ENCODE assay signal across 8 cellular contexts in the genomic region with DNA sequence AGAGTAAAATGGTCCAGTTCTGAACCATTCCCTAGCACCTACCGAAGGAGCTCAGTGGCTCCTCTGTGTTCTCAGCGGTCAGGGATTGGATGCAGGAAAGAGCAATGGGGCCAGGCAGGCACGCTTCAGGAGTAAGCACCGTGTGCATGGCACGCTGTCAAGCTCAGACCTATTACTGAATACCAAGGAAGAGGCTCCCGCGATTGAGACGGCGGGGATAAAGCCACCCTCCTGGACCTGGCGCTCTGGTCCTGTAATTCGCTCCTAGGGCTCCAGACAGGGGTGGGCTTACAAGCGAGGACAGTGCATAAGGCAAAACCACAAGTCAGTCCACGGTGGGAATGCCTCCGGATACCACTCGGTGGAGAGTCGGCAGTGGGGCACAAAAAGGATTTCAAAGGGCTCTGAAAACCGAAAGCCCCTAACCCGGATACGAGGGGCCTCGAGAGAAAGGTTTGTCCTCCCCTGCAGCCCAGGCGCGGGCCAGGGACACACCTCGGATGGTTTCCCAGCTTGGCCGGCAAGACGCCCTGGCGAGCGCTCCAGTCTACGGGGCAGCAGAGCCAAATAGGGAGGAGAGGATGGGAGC. TPM values are rescaled to one million over a fixed set of nuclear protein-coding genes. Genes with fewer than 3 reads are reported as not detected.
A peak's percentile ranks its signal among the peaks of the same experiment; 100 is the strongest.
DNase-seq lines count a peak whose midpoint lies in the region; ATAC-seq and TF ChIP-seq lines count a peak whose summit lies in the region.

No MANE protein-coding gene starts in this region.

- H3K4me3 ChIP-seq in GM23248 = peak overlapping the region; percentile 95
- peak overlapping the region; percentile 77 for H3K4me3 ChIP-seq in PC-3 (ENCODE audit: low read length)
- peak overlapping the region; percentile 87 for H3K4me3 ChIP-seq in brain microvascular endothelial cell (ENCODE audit: low read depth, low read length)
- peak overlapping the region; percentile 93 for H3K4me3 ChIP-seq in iPS-18a (ENCODE audit: low read length)
- peak overlapping the region; percentile 65 to 83 (median 80) for H3K4me3 ChIP-seq in sigmoid colon

- POLR2A ChIA-PET in PC-3 (lab: Charles Lee; ENCODE audit: unreplicated experiment) = interaction anchor here (0.6 kb wide), 1 partner anchor 235 kb away, joined by 3 read pairs; no protein-coding TSS in a partner anchor

- H3K36me3 Mint-ChIP-seq in CD14-positive monocyte = peaks cover 0 to 3% of the 10 kb centered on the region in 2 donors

- WGBS in GM23248 (ENCODE audit: low coverage in 1 of 2, low lambda C conversion rate in 2 of 2, missing lambda C conversion rate in 2 of 2), 2 experiments = 2 to 3% methylated on average over 22 to 28 of the region's 28 CpGs
- 21 to 26% methylated on average over 28 of the region's 28 CpGs for WGBS in sigmoid colon, 2 donors

- H3K27ac Mint-ChIP-seq in CD14-positive monocyte = peak overlapping the region in 1 of 7 donors; percentile 76

- peak overlapping the region; percentile 77 for H3K4me2 ChIP-seq in GM23248 (ENCODE audit: unreplicated experiment)
- peak overlapping the region; percentile 89 for H3K4me2 ChIP-seq in PC-3 (ENCODE audit: low read length)

- H3K4me1 ChIP-seq in GM23248 (ENCODE audit: insufficient read depth) (peaks cover 4% of the 10 kb centered on the region; the same call in 1 of the 2 replicates), PC-3 (ENCODE audit: insufficient read depth, low read length) (peaks cover 27% of the 10 kb centered on the region), iPS-18a (ENCODE audit: control insufficient read depth, low read depth, low read length) (peaks cover 5% of the 10 kb centered on the region), sigmoid colon (peaks cover 0 to 38% (median 20%) of the 10 kb centered on the region in 4 donors)

- no TSS peak for BruUV-seq in PC-3 (replicated peaks; lab: Mats Ljungman, UMichigan)

- H3K9ac ChIP-seq in GM23248 (peak overlapping the region; percentile 88), PC-3 (ENCODE audit: low read length) (peak overlapping the region; percentile 55), iPS-18a (ENCODE audit: low read length) (peak overlapping the region; percentile 85)

- intact Hi-C loops in CD14-positive monocyte (cut with micrococcal nuclease) = no loop called here
- intact Hi-C loops in PC-3 (cut with micrococcal nuclease) = no loop called here
- intact Hi-C loops in sigmoid colon (cut with DNase I) = loop anchor here (1.0 kb wide), 1 partner anchor 35 kb away; a partner anchor contains a TSS

- no peaks in the 10 kb centered on the region for H3K9me2 ChIP-seq in GM23248 (ENCODE audit: insufficient read depth)
- H3K9me2 ChIP-seq in PC-3 (replicated peaks; ENCODE audit: low read length) = no peaks in the 10 kb centered on the region

- H3K27ac ChIP-seq in GM23248 = peak overlapping the region; percentile 78
- H3K27ac ChIP-seq in PC-3 (ENCODE audit: low read length) = no peak overlapping the region
- H3K27ac ChIP-seq in brain microvascular endothelial cell = no peak overlapping the region
- H3K27ac ChIP-seq in iPS-18a (ENCODE audit: low read length) = no peak overlapping the region
- peak overlapping the region; percentile 93 to 98 (median 94) for H3K27ac ChIP-seq in sigmoid colon

- H3K36me3 ChIP-seq in GM23248 (ENCODE audit: low read depth) (no peaks in the 10 kb centered on the region), PC-3 (ENCODE audit: low read depth, low read length) (no peaks in the 10 kb centered on the region), brain microvascular endothelial cell (replicated peaks) (no peaks in the 10 kb centered on the region), iPS-18a (ENCODE audit: control insufficient read depth, low read depth, low read length) (no peaks in the 10 kb centered on the region), sigmoid colon (peaks cover 0 to 5% (median 0%) of the 10 kb centered on the region in 4 donors)

- no peaks in the 10 kb centered on the region for H4K20me1 ChIP-seq in GM23248 (ENCODE audit: insufficient read depth)
- H4K20me1 ChIP-seq in PC-3 (ENCODE audit: low read length) = no peaks in the 10 kb centered on the region

- in situ Hi-C loops in GM23248 (cut with MboI) = loop anchor here (25.0 kb wide), 1 partner anchor 893 kb away; a partner anchor contains a TSS
- in situ Hi-C loops in brain microvascular endothelial cell (cut with HindIII; ENCODE audit: low pct_ligation_motif_present, low sequenced_read_pairs) = no loop called here

- DNase-seq in CD14-positive monocyte (ENCODE audit: low spot score) (peak; percentile 39), GM23248 (peak; percentile 68), PC-3 (peak; percentile 31), brain microvascular endothelial cell (no peak), sigmoid colon (peak; percentile 91)
- DNase-seq in stimulated activated naive CD4-positive, alpha-beta T cell treated with Interleukin-2 at 50 U/mL for 16 hours (lab: John Stamatoyannopoulos, UW) = no peak

- H2AFZ ChIP-seq in GM23248 (peak overlapping the region; percentile 91), PC-3 (ENCODE audit: low read length) (peak overlapping the region; percentile 83)

- H3K4me3 Mint-ChIP-seq in CD14-positive monocyte = peak overlapping the region; percentile 96 to 97

- TF ChIP-seq EP300 in sigmoid colon (IDR thresholded peaks at IDR 0.05) = no peak

- CTCF ChIA-PET in PC-3 (lab: Charles Lee) = no interaction called here

- peaks cover 39% of the 10 kb centered on the region for H3K79me2 ChIP-seq in GM23248 (ENCODE audit: insufficient read depth)
- peaks cover 34% of the 10 kb centered on the region for H3K79me2 ChIP-seq in PC-3 (ENCODE audit: low read length)

- ATAC-seq in PC-3 (peak; percentile 79), GM21447 (IDR thresholded peaks at IDR 0.05; ENCODE audit: unreplicated experiment) (no peak)

- H3F3A ChIP-seq in GM23248 (ENCODE audit: insufficient read depth) (peaks cover 15% of the 10 kb centered on the region; the same call in 1 of the 2 replicates), PC-3 (ENCODE audit: low read length, unreplicated experiment) (no peaks in the 10 kb centered on the region)

- H3K27me3 ChIP-seq in GM23248 (replicated peaks; ENCODE audit: insufficient read depth) (no peaks in the 10 kb centered on the region), PC-3 (ENCODE audit: low read length) (no peaks in the 10 kb centered on the region), brain microvascular endothelial cell (replicated peaks) (no peaks in the 10 kb centered on the region), iPS-18a (ENCODE audit: control insufficient read depth, insufficient read depth, low read length) (peaks cover 30% of the 10 kb centered on the region), sigmoid colon (no peaks in the 10 kb centered on the region)

- peaks cover 5 to 17% (median 10%) of the 10 kb centered on the region in 3 donors for H3K27me3 Mint-ChIP-seq in CD14-positive monocyte (ENCODE audit: low read depth in 3 of 3)

- peaks cover 23% of the 10 kb centered on the region for H3K4me1 Mint-ChIP-seq in CD14-positive monocyte

- peaks cover 0 to 1% (median 0%) of the 10 kb centered on the region in 7 donors for H3K9me3 Mint-ChIP-seq in CD14-positive monocyte

- no peak for TF ChIP-seq POLR2A in sigmoid colon (IDR thresholded peaks at IDR 0.05)

- H3K9me3 ChIP-seq in GM23248 (ENCODE audit: low read depth) = no peaks in the 10 kb centered on the region
- H3K9me3 ChIP-seq in PC-3 (ENCODE audit: low read length) = no peaks in the 10 kb centered on the region
- H3K9me3 ChIP-seq in iPS-18a (ENCODE audit: control insufficient read depth, low read depth, low read length) = no peaks in the 10 kb centered on the region
- H3K9me3 ChIP-seq in sigmoid colon = no peaks in the 10 kb centered on the region

- TF ChIP-seq CTCF in CD14-positive monocyte (IDR thresholded peaks at IDR 0.05) (no peak), PC-3 (conservative IDR thresholded peaks at IDR 0.05; ENCODE audit: low read depth, low read length) (no peak), brain microvascular endothelial cell (IDR thresholded peaks at IDR 0.05; ENCODE audit: low read depth, low read length, missing control alignments) (no peak), sigmoid colon (IDR thresholded peaks at IDR 0.05) (no peak)

RNA-seq across cellular contexts. Expression of a gene that starts 1.0 kb away (rescaled TPM):
- polyA plus RNA-seq in CD14-positive monocyte (1 to 10 TPM; 1.9 to 3.4 TPM), GM23248 (2016; fragmentation: Nextera tagmentation; extraction: Ambion mirVana) (20.5 and 22.4 TPM in 2 replicates), sigmoid colon (10 to 100 TPM in 2 of 3 donors, 1 to 10 TPM in 1; 6.6 to 26.1 (median 10.9) TPM)
- 16.1 and 18.8 TPM in 2 replicates for total RNA-seq in GM23248 (2014; rRNA removed; shearing (Covaris generic))
- total RNA-seq in PC-3 (2014; rRNA removed) (25.5 and 30.8 TPM in 2 replicates), sigmoid colon (10 to 100 TPM; 24.2 to 35.0 (median 33.2) TPM)

RNA-seq across cellular contexts. Expression of a gene that starts 34.9 kb away (rescaled TPM):
- 10 to 100 TPM; 11.2 to 15.3 TPM for polyA plus RNA-seq in CD14-positive monocyte
- total RNA-seq in GM23248 (2014; rRNA removed; shearing (Covaris generic)) = 18.2 and 20.4 TPM in 2 replicates
- 17.0 and 20.5 TPM in 2 replicates for polyA plus RNA-seq in GM23248 (2016; fragmentation: Nextera tagmentation; extraction: Ambion mirVana)
- total RNA-seq in PC-3 (2014; rRNA removed) = 10.3 and 11.3 TPM in 2 replicates
- total RNA-seq in sigmoid colon = 10 to 100 TPM; 14.9 to 19.3 (median 17.9) TPM
- polyA plus RNA-seq in sigmoid colon = 10 to 100 TPM in 1 of 3 donors, 1 to 10 TPM in 2; 5.4 to 10.2 (median 8.1) TPM

RNA-seq across cellular contexts. Expression of a gene that starts 55.8 kb away (rescaled TPM):
- polyA plus RNA-seq in CD14-positive monocyte = 10 to 100 TPM in 1 of 2 donors, 1 to 10 TPM in 1; 8.7 to 10.4 TPM
- 12.1 and 16.9 TPM in 2 replicates for total RNA-seq in GM23248 (2014; rRNA removed; shearing (Covaris generic))
- polyA plus RNA-seq in GM23248 (2016; fragmentation: Nextera tagmentation; extraction: Ambion mirVana) = 15.9 and 16.6 TPM in 2 replicates
- total RNA-seq in PC-3 (2014; rRNA removed) = 11.5 and 18.1 TPM in 2 replicates
- total RNA-seq in sigmoid colon = 10 to 100 TPM in 2 of 4 donors, 1 to 10 TPM in 2; 8.3 to 12.3 (median 10.4) TPM
- 1 to 10 TPM; 5.5 to 8.5 (median 6.6) TPM for polyA plus RNA-seq in sigmoid colon

Comparison
In these comparisons a context has a peak if more than half of its experiments do, and no peak if none do; other contexts are left out.
1. DNase-seq: peak in CD14-positive monocyte (single experiment), GM23248 (single experiment), PC-3 (single experiment) and sigmoid colon (single experiment); none in brain microvascular endothelial cell (single experiment) and stimulated activated naive CD4-positive, alpha-beta T cell treated with Interleukin-2 at 50 U/mL for 16 hours (single experiment).
2. H3K27ac ChIP-seq: peak in GM23248 (single experiment) and sigmoid colon (4 of 4); none in PC-3 (single experiment), brain microvascular endothelial cell (single experiment) and iPS-18a (single experiment).
3. Peak in every context shown above with its lines, with median percentiles within 50 percentile points of each other: H3K4me3 ChIP-seq and H3K9ac ChIP-seq.